ENCODE assay signal across 17 cellular contexts in genomic region chr2:193929131-193929530, GRCh38.
DNase-seq lines count a peak whose midpoint lies in the region; ATAC-seq and TF ChIP-seq lines count a peak whose summit lies in the region.
"Had no signal": no experiment of that assay in that cellular context is flagged by ENCODE, and none has a peak within 500 bp of the region (broad histone marks: within the 10 kb centered on the region; RNA-seq: fewer than 3 reads in every experiment).

No MANE protein-coding gene starts in this region.

- no peaks in the 10 kb centered on the region for H3K9me3 ChIP-seq in DND-41 (ENCODE audit: insufficient read depth, low read length, severe bottlenecking)
- H3K9me3 ChIP-seq: SJCRH30 had no signal

- no peak overlapping the region for H3K4me2 ChIP-seq in DND-41 (ENCODE audit: insufficient read depth, low read length)

- H3K36me3 ChIP-seq in DND-41 (ENCODE audit: insufficient read depth, low read length), result no peaks in the 10 kb centered on the region
- H3K36me3 ChIP-seq: SJCRH30 had no signal

- ATAC-seq in DND-41 (ENCODE audit: insufficient read depth, low read depth) (peak; percentile 19; the same call in 1 of the 3 replicates), HG02973 (IDR thresholded peaks at IDR 0.05; ENCODE audit: unreplicated experiment) (no peak)

- no peak overlapping the region for H3K4me3 ChIP-seq in DND-41 (ENCODE audit: low read depth in 1 of 2, low read length in 2 of 2)
- H3K4me3 ChIP-seq: SJCRH30 had no signal

- no peaks in the 10 kb centered on the region for H3K27me3 ChIP-seq in DND-41 (ENCODE audit: insufficient read depth, low read length, poor library complexity)
- H3K27me3 ChIP-seq: SJCRH30 had no signal

- intact Hi-C loops in posterior cingulate gyrus (cut with DNase I), result no loop called here

- H4K20me1 ChIP-seq in DND-41 (ENCODE audit: insufficient read depth, low read length), result no peaks in the 10 kb centered on the region

- DNase-seq in DMS53 (lab: John Stamatoyannopoulos, UW), result peak; percentile 20
- no peak for DNase-seq in DMS53 treated with DMSO at 0.1 percent for 48 hours (lab: John Stamatoyannopoulos, UW; ENCODE audit: unreplicated experiment)
- DNase-seq in DND-41, result no peak
- DNase-seq in UCSD-AML1 (lab: John Stamatoyannopoulos, UW; ENCODE audit: unreplicated experiment), result peak; percentile 0
- peak; percentile 14 for DNase-seq in glomerular endothelial cell (ENCODE audit: extremely low read depth, low read depth, low spot score)
- DNase-seq in posterior cingulate gyrus, result no peak
- no peak for DNase-seq in stimulated activated CD4-positive, alpha-beta T cell treated with anti-CD3 and anti-CD28 coated beads, Interleukin-4, amount 100 ng/mL, for 24 hours
- DNase-seq: AML-193, GF-D8, H7, Karpas-422, NCI-H1694, NCI-H2081, NCI-H774 had no signal

- H2AFZ ChIP-seq in DND-41 (ENCODE audit: low read depth, low read length), result no peak overlapping the region

- H3K27ac ChIP-seq in DND-41 (ENCODE audit: low read length), result no peak overlapping the region
- H3K27ac ChIP-seq: 22Rv1, SJCRH30 had no signal

- H3K4me1 ChIP-seq in DND-41 (ENCODE audit: insufficient read depth, low read length), result no peaks in the 10 kb centered on the region
- H3K4me1 ChIP-seq: SJCRH30 had no signal

- TF ChIP-seq CTCF in DND-41 (IDR thresholded peaks at IDR 0.05; ENCODE audit: borderline replicate concordance, extremely low read depth, low read length, poor library complexity, severe bottlenecking), result no peak

- no peaks in the 10 kb centered on the region for H3K79me2 ChIP-seq in DND-41 (ENCODE audit: insufficient read depth, low read length)

- H3K9ac ChIP-seq in DND-41 (ENCODE audit: low read depth, low read length), result no peak overlapping the region

Comparison
In these comparisons a context has a peak if more than half of its experiments do, and no peak if none do; other contexts are left out.
1. DNase-seq: peak in DMS53 (single experiment), UCSD-AML1 (single experiment) and glomerular endothelial cell (single experiment); none in DMS53 treated with DMSO at 0.1 percent for 48 hours (single experiment), DND-41 (single experiment), posterior cingulate gyrus (0 of 10) and stimulated activated CD4-positive, alpha-beta T cell treated with anti-CD3 and anti-CD28 coated beads, Interleukin-4, amount 100 ng/mL, for 24 hours (single experiment).